ENCODE assay signal across 22 cellular contexts in genomic region chr10:101838416-101838970, GRCh38. TPM values are rescaled to one million over a fixed set of nuclear protein-coding genes. Genes with fewer than 3 reads are reported as not detected.
DNase-seq lines count a peak whose midpoint lies in the region; ATAC-seq and TF ChIP-seq lines count a peak whose summit lies in the region.
"Had no signal": no experiment of that assay in that cellular context is flagged by ENCODE, and none has a peak within 500 bp of the region (broad histone marks: within the 10 kb centered on the region; RNA-seq: fewer than 3 reads in every experiment).

No MANE protein-coding gene starts in this region.

- CTCF ChIA-PET in CD4-positive, alpha-beta memory T cell (lab: Charles Lee; ENCODE audit: partially characterized antibody): interaction anchor here (1.2 to 10.1 kb wide), 8 partner anchors 12 to 235 kb away, joined by 3 to 88 read pairs (median 62); partner anchors contain the start of gene OGA

- H3K27ac ChIP-seq in CD4-positive, alpha-beta memory T cell (ENCODE audit: low read depth, low read length): no peak overlapping the region
- H3K27ac ChIP-seq in vagina: no peak overlapping the region
- H3K27ac ChIP-seq: gastrocnemius medialis, parathyroid adenoma, stomach, upper lobe of left lung had no signal

- no peaks in the 10 kb centered on the region for H3K27me3 ChIP-seq in CD4-positive, alpha-beta memory T cell (ENCODE audit: insufficient read depth, low read length)
- H3K27me3 ChIP-seq in vagina: no peaks in the 10 kb centered on the region
- H3K27me3 ChIP-seq: BE2C, gastrocnemius medialis, stomach, upper lobe of left lung had no signal

- H3K4me1 ChIP-seq in CD4-positive, alpha-beta memory T cell (ENCODE audit: insufficient read depth, low read length): peaks cover 58% of the 10 kb centered on the region
- peaks cover 42% of the 10 kb centered on the region for H3K4me1 ChIP-seq in vagina

- TF ChIP-seq POLR2A in vagina (IDR thresholded peaks at IDR 0.05): no peak

- no peaks in the 10 kb centered on the region for H3K36me3 Mint-ChIP-seq in CD4-positive, alpha-beta memory T cell
- no peaks in the 10 kb centered on the region for H3K36me3 Mint-ChIP-seq in brain
- H3K36me3 Mint-ChIP-seq in naive B cell: no peaks in the 10 kb centered on the region

- peaks cover 43 to 76% (median 56%) of the 10 kb centered on the region in 4 donors for H3K4me1 Mint-ChIP-seq in CD4-positive, alpha-beta memory T cell
- peaks cover 73% of the 10 kb centered on the region for H3K4me1 Mint-ChIP-seq in brain
- H3K4me1 Mint-ChIP-seq in naive B cell: peaks cover 61 to 80% (median 70%) of the 10 kb centered on the region in 3 donors

- H3K9me3 Mint-ChIP-seq in CD4-positive, alpha-beta memory T cell: peaks cover 0 to 1% (median 0%) of the 10 kb centered on the region in 8 donors
- H3K9me3 Mint-ChIP-seq in brain (no peaks in the 10 kb centered on the region), naive B cell (no peaks in the 10 kb centered on the region)

- ATAC-seq in naive B cell (ENCODE audit: low read depth in 2 of 2) (no peak), HG03520 (IDR thresholded peaks at IDR 0.05; ENCODE audit: unreplicated experiment) (no peak)
- ATAC-seq: esophagus mucosa had no signal

- peak overlapping the region in 3 of 7 donors; percentile 24 to 78 (median 54) for H3K27ac Mint-ChIP-seq in CD4-positive, alpha-beta memory T cell
- H3K27ac Mint-ChIP-seq in brain (peak overlapping the region in 3 of 5 experiments; percentile 19 to 60 (median 43)), naive B cell (peak overlapping the region in 5 of 6 donors; percentile 49 to 85 (median 58))

- H3K4me3 ChIP-seq in CD4-positive, alpha-beta memory T cell (ENCODE audit: low read length in 2 of 2): no peak overlapping the region
- H3K4me3 ChIP-seq in vagina: no peak overlapping the region
- H3K4me3 ChIP-seq: gastrocnemius medialis, stomach, upper lobe of left lung had no signal

- peak overlapping the region in 7 of 8 donors; percentile 82 to 99 (median 89) for H3K4me3 Mint-ChIP-seq in CD4-positive, alpha-beta memory T cell
- peak overlapping the region; percentile 80 to 88 (median 85) for H3K4me3 Mint-ChIP-seq in brain
- peak overlapping the region; percentile 56 to 97 (median 88) for H3K4me3 Mint-ChIP-seq in naive B cell

- no peaks in the 10 kb centered on the region for H3K9me3 ChIP-seq in CD4-positive, alpha-beta memory T cell (ENCODE audit: control insufficient read depth in 1 of 2, low read length in 2 of 2)
- no peaks in the 10 kb centered on the region for H3K9me3 ChIP-seq in vagina
- H3K9me3 ChIP-seq: BE2C, gastrocnemius medialis, stomach, upper lobe of left lung had no signal

- POLR2A ChIA-PET in CD4-positive, alpha-beta memory T cell (lab: Charles Lee; ENCODE audit: partially characterized antibody): interaction anchor here (3.9 to 4.3 kb wide), 2 partner anchors 8 to 21 kb away, joined by 29 to 61 read pairs; partner anchors contain the start of gene OGA

- no peaks in the 10 kb centered on the region for H3K36me3 ChIP-seq in CD4-positive, alpha-beta memory T cell (ENCODE audit: insufficient read depth, low read length)
- H3K36me3 ChIP-seq in vagina: no peaks in the 10 kb centered on the region
- H3K36me3 ChIP-seq: BE2C, gastrocnemius medialis, stomach, upper lobe of left lung had no signal

- H3K27me3 Mint-ChIP-seq in CD4-positive, alpha-beta memory T cell: no peaks in the 10 kb centered on the region
- H3K27me3 Mint-ChIP-seq in brain (peaks cover 13% of the 10 kb centered on the region), naive B cell (no peaks in the 10 kb centered on the region)

- TF ChIP-seq CTCF in brain (conservative IDR thresholded peaks at IDR 0.05) (no peak), vagina (IDR thresholded peaks at IDR 0.05) (no peak)

- DNase-seq in NCI-H82 (lab: John Stamatoyannopoulos, UW) (peak; percentile 21), NCI-H82 treated with DMSO at 0.1 percent for 48 hours (lab: John Stamatoyannopoulos, UW; ENCODE audit: unreplicated experiment) (no peak), naive B cell (no peak), vagina (ENCODE audit: extremely low spot score in 2 of 2) (no peak), hepatic stellate cell (ENCODE audit: low spot score) (no peak)
- no peak for DNase-seq in CD4-positive, alpha-beta memory T cell
- DNase-seq: 8988T; BE2C; gastrocnemius medialis; GDM1; GOT3; NCI-H1105 treated with DMSO at 0.1 percent for 48 hours; NCI-H2107; NCI-H510A treated with DMSO at 0.1 percent for 48 hours; stimulated activated CD4-positive, alpha-beta T cell treated with anti-CD3 and anti-CD28 coated beads, Interleukin-1b, Interleukin-23, amount 100 ng/mL, for 48 hours; stomach; upper lobe of left lung had no signal

- intact Hi-C loops in CD4-positive, alpha-beta memory T cell (cut with micrococcal nuclease): no loop called here
- intact Hi-C loops in vagina (cut with DNase I): no loop called here

RNA-seq across cellular contexts. Expression of gene KCNIP2, which starts 5.1 kb away (rescaled TPM):
- 1 to 10 TPM; 3.4 to 4.3 TPM for total RNA-seq in CD4-positive, alpha-beta memory T cell
- 1 to 10 TPM in 1 of 2 donors, under 1 TPM in 1; 0.79 to 1.2 TPM for polyA plus RNA-seq in CD4-positive, alpha-beta memory T cell
- 14.2 TPM for polyA plus RNA-seq in brain (ENCODE audit: insufficient read depth, low read depth, low replicate concordance)
- 10 to 100 TPM; 12.9 to 56.1 (median 32.8) TPM for polyA plus RNA-seq in naive B cell (ENCODE audit: low read depth in 6 of 6)
- total RNA-seq in vagina: 5.9 TPM
- total RNA-seq: bronchial epithelial cell had no signal

RNA-seq across cellular contexts. Expression of gene OGA, which starts 20.2 kb away (rescaled TPM):
- 100 to 1,000 TPM; 307 to 325 TPM for total RNA-seq in CD4-positive, alpha-beta memory T cell
- polyA plus RNA-seq in CD4-positive, alpha-beta memory T cell: 10 to 100 TPM; 26.6 to 49.2 TPM
- polyA plus RNA-seq in brain (ENCODE audit: insufficient read depth, low read depth, low replicate concordance) (29.0 TPM), naive B cell (ENCODE audit: low read depth in 6 of 6) (10 to 100 TPM; 36.1 to 77.5 (median 61.2) TPM)
- total RNA-seq in vagina: 125 TPM

RNA-seq across cellular contexts. Expression of gene NPM3, which starts 55.2 kb away (rescaled TPM):
- 10 to 100 TPM; 11.1 to 12.4 TPM for total RNA-seq in CD4-positive, alpha-beta memory T cell
- 1 to 10 TPM; 5.3 to 6.8 TPM for polyA plus RNA-seq in CD4-positive, alpha-beta memory T cell
- polyA plus RNA-seq in brain (ENCODE audit: insufficient read depth, low read depth, low replicate concordance) (25.6 TPM), naive B cell (ENCODE audit: low read depth in 6 of 6) (1 to 10 TPM; 2.0 to 5.4 (median 4.2) TPM)
- 39.5 TPM for total RNA-seq in vagina
